ENCODE assay signal across 10 cellular contexts in genomic region chr2:143258126-143258892, GRCh38.
DNase-seq lines count a peak whose midpoint lies in the region; ATAC-seq and TF ChIP-seq lines count a peak whose summit lies in the region.
"Had no signal": no experiment of that assay in that cellular context is flagged by ENCODE, and none has a peak within 500 bp of the region (broad histone marks: within the 10 kb centered on the region; RNA-seq: fewer than 3 reads in every experiment).

No MANE protein-coding gene starts in this region.

- H3K4me1 Mint-ChIP-seq in activated T-helper 2 cell treated with anti-CD3 and anti-CD28 coated beads, Interferon-gamma antibody, Interleukin-2, Interleukin-4, amounts not matched to agents 10 μg/mL and 5 μg/mL and 100 μg/mL, durations not matched to agents 14 hours and 24 hours and 36 hours (ENCODE audit: low read depth) = peaks cover 78% of the 10 kb centered on the region
- H3K4me1 Mint-ChIP-seq in naive thymus-derived CD8-positive, alpha-beta T cell = peaks cover 29 to 85% (median 75%) of the 10 kb centered on the region in 4 donors

- TF ChIP-seq CTCF in GM12865 (IDR thresholded peaks at IDR 0.05; ENCODE audit: insufficient read depth, low read depth, low read length, missing control alignments) = no peak

- DNase-seq in GM12865 (ENCODE audit: low read depth) = peak; percentile 34
- DNase-seq in Kasumi-1 (lab: John Stamatoyannopoulos, UW) = peak; percentile 34 to 47
- no peak for DNase-seq in activated T-helper 2 cell treated with anti-CD3 and anti-CD28 coated beads, Interferon-gamma antibody, Interleukin-2, Interleukin-4, amounts not matched to agents 10 μg/mL and 5 μg/mL and 100 μg/mL, durations not matched to agents 14 hours and 24 hours and 36 hours (ENCODE audit: low spot score)
- DNase-seq in naive thymus-derived CD8-positive, alpha-beta T cell = peak in 3 of 10 donors; percentile 48 to 62 (median 55)
- DNase-seq: activated CD8-positive, alpha-beta memory T cell treated with anti-CD3 and anti-CD28 coated beads for 24 hours; DMS 273 treated with DMSO at 0.1 percent for 48 hours; NCI-H1694 had no signal

- H3K27me3 Mint-ChIP-seq in activated T-helper 2 cell treated with anti-CD3 and anti-CD28 coated beads, Interferon-gamma antibody, Interleukin-2, Interleukin-4, amounts not matched to agents 10 μg/mL and 5 μg/mL and 100 μg/mL, durations not matched to agents 14 hours and 24 hours and 36 hours (ENCODE audit: low read depth) = no peaks in the 10 kb centered on the region
- no peaks in the 10 kb centered on the region for H3K27me3 Mint-ChIP-seq in naive thymus-derived CD8-positive, alpha-beta T cell

- peak overlapping the region; percentile 63 for H3K4me3 Mint-ChIP-seq in activated T-helper 2 cell treated with anti-CD3 and anti-CD28 coated beads, Interferon-gamma antibody, Interleukin-2, Interleukin-4, amounts not matched to agents 10 μg/mL and 5 μg/mL and 100 μg/mL, durations not matched to agents 14 hours and 24 hours and 36 hours (ENCODE audit: low read depth)
- peak overlapping the region; percentile 59 to 87 (median 76) for H3K4me3 Mint-ChIP-seq in naive thymus-derived CD8-positive, alpha-beta T cell

- peak overlapping the region; percentile 92 for H3K27ac Mint-ChIP-seq in activated T-helper 2 cell treated with anti-CD3 and anti-CD28 coated beads, Interferon-gamma antibody, Interleukin-2, Interleukin-4, amounts not matched to agents 10 μg/mL and 5 μg/mL and 100 μg/mL, durations not matched to agents 14 hours and 24 hours and 36 hours
- peak overlapping the region in 9 of 10 donors; percentile 10 to 94 (median 87) for H3K27ac Mint-ChIP-seq in naive thymus-derived CD8-positive, alpha-beta T cell

- intact Hi-C loops in activated T-helper 2 cell treated with anti-CD3 and anti-CD28 coated beads, Interferon-gamma antibody, Interleukin-2, Interleukin-4, amounts not matched to agents 10 μg/mL and 5 μg/mL and 100 μg/mL, durations not matched to agents 14 hours and 24 hours and 36 hours (cut with micrococcal nuclease) = loop anchor here (1.0 to 10.0 kb wide), 3 partner anchors 36 to 1066 kb away; partner anchors contain the start of gene ARHGAP15

- H3K36me3 Mint-ChIP-seq in activated T-helper 2 cell treated with anti-CD3 and anti-CD28 coated beads, Interferon-gamma antibody, Interleukin-2, Interleukin-4, amounts not matched to agents 10 μg/mL and 5 μg/mL and 100 μg/mL, durations not matched to agents 14 hours and 24 hours and 36 hours (ENCODE audit: low read depth) = peaks cover 13% of the 10 kb centered on the region
- H3K36me3 Mint-ChIP-seq in naive thymus-derived CD8-positive, alpha-beta T cell = peaks cover 0 to 7% (median 7%) of the 10 kb centered on the region in 3 donors

- POLR2A ChIA-PET in naive thymus-derived CD8-positive, alpha-beta T cell (lab: Charles Lee) = interaction anchor here (0.5 to 3.9 kb wide), 12 partner anchors 12 to 1064 kb away, joined by 3 to 24 read pairs (median 4); partner anchors contain the start of gene ARHGAP15

- peak; percentile 63 to 69 for ATAC-seq in naive thymus-derived CD8-positive, alpha-beta T cell
- ATAC-seq in HG03196 (IDR thresholded peaks at IDR 0.05; ENCODE audit: unreplicated experiment) (no peak), HG03039 (IDR thresholded peaks at IDR 0.05; ENCODE audit: unreplicated experiment) (no peak), GM18861 (IDR thresholded peaks at IDR 0.05; ENCODE audit: unreplicated experiment) (no peak)

- no peak overlapping the region for H3K4me3 ChIP-seq in GM12865 (ENCODE audit: low read depth, low read length)

- H3K9me3 Mint-ChIP-seq in activated T-helper 2 cell treated with anti-CD3 and anti-CD28 coated beads, Interferon-gamma antibody, Interleukin-2, Interleukin-4, amounts not matched to agents 10 μg/mL and 5 μg/mL and 100 μg/mL, durations not matched to agents 14 hours and 24 hours and 36 hours = peaks cover 4% of the 10 kb centered on the region
- no peaks in the 10 kb centered on the region for H3K9me3 Mint-ChIP-seq in naive thymus-derived CD8-positive, alpha-beta T cell

Comparison
In these comparisons a context has a peak if more than half of its experiments do, and no peak if none do; other contexts are left out.
1. ATAC-seq: peak in naive thymus-derived CD8-positive, alpha-beta T cell (2 of 2); none in HG03196 (single experiment), HG03039 (single experiment) and GM18861 (single experiment).